ENCODE assay signal across 20 cellular contexts in genomic region chr5:58923355-58923754, GRCh38.
A peak's percentile ranks its signal among the peaks of the same experiment; 100 is the strongest.
DNase-seq lines count a peak whose midpoint lies in the region; ATAC-seq and TF ChIP-seq lines count a peak whose summit lies in the region.
"Had no signal": no experiment of that assay in that cellular context is flagged by ENCODE, and none has a peak within 500 bp of the region (broad histone marks: within the 10 kb centered on the region; RNA-seq: fewer than 3 reads in every experiment).

No MANE protein-coding gene starts in this region.

- 64 to 75% methylated on average over 2 of the region's 2 CpGs for WGBS in body of pancreas, 2 donors

- H3K27me3 ChIP-seq in body of pancreas, result no peaks in the 10 kb centered on the region
- H3K27me3 ChIP-seq in osteoblast (ENCODE audit: insufficient read depth, low read length), result no peaks in the 10 kb centered on the region
- H3K27me3 ChIP-seq in tibial artery, result no peaks in the 10 kb centered on the region
- H3K27me3 ChIP-seq: Peyer's patch, SJSA1 had no signal

- H3K79me2 ChIP-seq in osteoblast (ENCODE audit: insufficient read depth, low read length), result no peaks in the 10 kb centered on the region

- peak overlapping the region; percentile 58; the same call in 1 of the 2 replicates for H3K27ac ChIP-seq in C4-2B
- peak overlapping the region; percentile 27 to 88 (median 84) for H3K27ac ChIP-seq in body of pancreas
- peak overlapping the region; percentile 66 for H3K27ac ChIP-seq in osteoblast (ENCODE audit: low read depth, low read length)
- H3K27ac ChIP-seq in tibial artery, result peak overlapping the region; percentile 88 to 92
- H3K27ac ChIP-seq: KMS-11, SJSA1 had no signal

- H2AFZ ChIP-seq in osteoblast (ENCODE audit: low read length), result no peak overlapping the region

- TF ChIP-seq CTCF in C4-2B (conservative IDR thresholded peaks at IDR 0.05) (no peak; the same call in 1 of the 2 replicates), body of pancreas (IDR thresholded peaks at IDR 0.05) (no peak), osteoblast (IDR thresholded peaks at IDR 0.05; ENCODE audit: extremely low read depth, low read depth, low read length) (no peak), tibial artery (IDR thresholded peaks at IDR 0.05) (no peak), foreskin fibroblast (IDR thresholded peaks at IDR 0.05; ENCODE audit: low read depth, low read length) (no peak)

- H3K4me2 ChIP-seq in osteoblast (ENCODE audit: insufficient read depth, low read length), result peak overlapping the region; percentile 65
- H3K4me2 ChIP-seq: KMS-11 had no signal

- TF ChIP-seq POLR2A in body of pancreas (IDR thresholded peaks at IDR 0.05), result no peak

- no peak for ATAC-seq in body of pancreas
- ATAC-seq: stimulated activated naive CD8-positive, alpha-beta T cell treated with anti-CD3 and anti-CD28 coated beads, Interleukin-15, amount 100 ng/mL, for 72 hours; T-cell had no signal

- H4K20me1 ChIP-seq in osteoblast (ENCODE audit: insufficient read depth, low read length), result no peaks in the 10 kb centered on the region

- H3K4me3 ChIP-seq in body of pancreas (no peak overlapping the region), osteoblast (ENCODE audit: insufficient read depth, low read length) (no peak overlapping the region), tibial artery (no peak overlapping the region), foreskin fibroblast (ENCODE audit: low read depth in 1 of 2, low read length in 2 of 2) (no peak overlapping the region)
- H3K4me3 ChIP-seq: Peyer's patch, SJSA1 had no signal

- DNase-seq in body of pancreas, result no peak
- no peak for DNase-seq in osteoblast (ENCODE audit: insufficient read length, low spot score, missing footprints)
- no peak for DNase-seq in tibial artery
- no peak for DNase-seq in foreskin fibroblast
- no peak for DNase-seq in stimulated activated CD8-positive, alpha-beta memory T cell treated with anti-CD3 and anti-CD28 coated beads, Interleukin-4, amount 100 ng/mL, for 48 hours
- DNase-seq in NCI-H1417 (lab: John Stamatoyannopoulos, UW), result no peak
- DNase-seq: activated CD4-positive, alpha-beta memory T cell treated with anti-CD3 and anti-CD28 coated beads, Interleukin-2, amount 10 ng/mL, durations not matched to agents 7 days and 5 days; Calu3; mesendoderm; MV-4-11; NCI-H1694; NCI-H2171; NCI-H510A treated with DMSO at 0.1 percent for 48 hours; Peyer's patch; stimulated activated CD4-positive, alpha-beta T cell treated with anti-CD3 and anti-CD28 coated beads, Interleukin-15, amount 100 ng/mL, for 24 hours; stimulated activated naive CD8-positive, alpha-beta T cell treated with anti-CD3 and anti-CD28 coated beads, Interleukin-15, amount 100 ng/mL, for 72 hours; T-cell had no signal

- H3K9me3 ChIP-seq in body of pancreas (no peaks in the 10 kb centered on the region), osteoblast (ENCODE audit: low read depth, low read length) (no peaks in the 10 kb centered on the region), tibial artery (no peaks in the 10 kb centered on the region)
- H3K9me3 ChIP-seq: Peyer's patch, SJSA1 had no signal

- intact Hi-C loops in body of pancreas (cut with DNase I) (no loop called here), tibial artery (cut with DNase I; ENCODE audit: low total_unique reads) (loop anchor here (10.0 kb wide), 1 partner anchor 111 kb away; no protein-coding TSS in a partner anchor)

- H3K36me3 ChIP-seq in body of pancreas (replicated peaks in 1 of 2; ENCODE audit: insufficient read depth in 1 of 2, low read depth in 2 of 2), result no peaks in the 10 kb centered on the region
- H3K36me3 ChIP-seq in osteoblast (ENCODE audit: insufficient read depth, low read length), result no peaks in the 10 kb centered on the region
- H3K36me3 ChIP-seq in tibial artery, result no peaks in the 10 kb centered on the region
- H3K36me3 ChIP-seq: Peyer's patch, SJSA1 had no signal

- H3K4me1 ChIP-seq in body of pancreas, result peaks cover 15% of the 10 kb centered on the region
- H3K4me1 ChIP-seq in osteoblast (ENCODE audit: insufficient read depth, low read length), result peaks cover 35% of the 10 kb centered on the region
- H3K4me1 ChIP-seq in tibial artery, result peaks cover 0 to 74% (median 53%) of the 10 kb centered on the region in 4 donors
- H3K4me1 ChIP-seq: Peyer's patch had no signal
